Comparison of ENCODE assay signal across 8 cellular contexts in genomic region chr6:43629505-43630300, GRCh38.
A peak's percentile ranks its signal among the peaks of the same experiment; 100 is the strongest.
DNase-seq lines count a peak whose midpoint lies in the region; ATAC-seq and TF ChIP-seq lines count a peak whose summit lies in the region.

No MANE protein-coding gene starts in this region.

- no peaks in the 10 kb centered on the region for H3K27me3 Mint-ChIP-seq in central memory CD8-positive, alpha-beta T cell

- no peaks in the 10 kb centered on the region for H3K9me3 Mint-ChIP-seq in central memory CD8-positive, alpha-beta T cell

- ATAC-seq in GM19035 (IDR thresholded peaks at IDR 0.05; ENCODE audit: unreplicated experiment) = peak; percentile 69
- peak; percentile 68 for ATAC-seq in HG03342 (IDR thresholded peaks at IDR 0.05; ENCODE audit: unreplicated experiment)
- ATAC-seq in central memory CD8-positive, alpha-beta T cell (replicated peaks; ENCODE audit: extremely low read depth, poor library complexity, severe bottlenecking) = peak; percentile 67

- TF ChIP-seq CTCF in AG10803 (conservative IDR thresholded peaks at IDR 0.05; ENCODE audit: low read length) = 0 out of 2 replicates have a peak, but pooled peaks have one; percentile 11

- H3K36me3 Mint-ChIP-seq in central memory CD8-positive, alpha-beta T cell (ENCODE audit: insufficient read depth) = peaks cover 12% of the 10 kb centered on the region

- H3K4me1 Mint-ChIP-seq in central memory CD8-positive, alpha-beta T cell = peaks cover 37% of the 10 kb centered on the region

- H3K27ac Mint-ChIP-seq in central memory CD8-positive, alpha-beta T cell (ENCODE audit: low read depth) = peak overlapping the region; percentile 89

- DNase-seq in AG10803 (ENCODE audit: low read depth) (peak; percentile 98), NCI-H345 treated with DMSO at 0.1 percent for 48 hours (lab: John Stamatoyannopoulos, UW; ENCODE audit: unreplicated experiment) (peak; percentile 94), iris pigment epithelial cell (ENCODE audit: low read depth) (peak; percentile 98)
- DNase-seq in activated CD4-positive, CD25-positive, alpha-beta regulatory T cell treated with anti-CD3 and anti-CD28 coated beads, Interleukin-2, amount 50 U/mL, for 16 hours (ENCODE audit: low read depth, low spot score) = peak; percentile 69
- peak; percentile 69 to 81 for DNase-seq in central memory CD8-positive, alpha-beta T cell (ENCODE audit: low spot score in 2 of 2)
- peak; percentile 67 to 91 for DNase-seq in stimulated activated CD4-positive, alpha-beta T cell treated with anti-CD3 and anti-CD28 coated beads, Interleukin-12 subunit alpha, Interleukin-12 subunit beta, amount 100 ng/mL, for 24 hours (ENCODE audit: low read depth in 2 of 2)

- H3K4me3 ChIP-seq in AG10803 (ENCODE audit: low read length) = peak overlapping the region; percentile 97

- peak overlapping the region; percentile 97 for H3K4me3 Mint-ChIP-seq in central memory CD8-positive, alpha-beta T cell

Comparison
In these comparisons a context has a peak if more than half of its experiments do, and no peak if none do; other contexts are left out.
1. Peak in every context shown above with its lines: DNase-seq, ATAC-seq and H3K4me3 ChIP-seq.